Comparison of ENCODE assay signal across 19 cellular contexts in the genomic region with DNA sequence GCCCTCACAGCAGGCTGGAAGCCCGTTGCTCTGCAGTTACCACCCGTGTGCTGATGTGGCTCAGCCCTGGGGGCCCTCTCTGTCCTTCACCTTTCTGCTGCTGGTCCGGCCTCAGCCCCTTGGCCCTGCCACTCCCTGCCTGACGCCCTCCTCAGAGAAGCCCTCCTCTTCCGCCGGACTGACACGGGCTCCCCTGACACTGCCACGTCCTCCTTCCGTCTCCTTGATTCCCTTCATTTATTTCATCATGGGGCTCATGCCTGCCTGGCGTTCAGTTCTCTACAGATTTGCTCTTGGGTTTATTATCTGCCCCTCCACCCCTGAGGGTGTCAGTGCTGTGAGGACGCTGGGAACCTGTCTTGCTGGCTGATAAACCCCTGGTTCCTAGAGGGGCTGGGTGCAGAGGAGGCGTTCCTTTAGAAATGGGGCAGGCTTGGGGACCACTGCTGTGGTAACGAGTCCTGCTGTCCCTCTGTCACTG. TPM values are rescaled to one million over a fixed set of nuclear protein-coding genes. Genes with fewer than 3 reads are reported as not detected.
A peak's percentile ranks its signal among the peaks of the same experiment; 100 is the strongest.
DNase-seq lines count a peak whose midpoint lies in the region; ATAC-seq and TF ChIP-seq lines count a peak whose summit lies in the region.
"Had no signal": no experiment of that assay in that cellular context is flagged by ENCODE, and none has a peak within 500 bp of the region (broad histone marks: within the 10 kb centered on the region; RNA-seq: fewer than 3 reads in every experiment).

No MANE protein-coding gene starts in this region.

- H3K27me3 ChIP-seq in psoas muscle (ENCODE audit: insufficient read depth in 3 of 3, low read length in 2 of 3) (peaks cover 0 to 21% (median 0%) of the 10 kb centered on the region in 3 donors), BE2C (no peaks in the 10 kb centered on the region)

- H3K27ac ChIP-seq in VCaP, result peak overlapping the region; percentile 19; the same call in 1 of the 2 replicates
- H3K27ac ChIP-seq in psoas muscle, result peak overlapping the region; percentile 16

- DNase-seq in CD14-positive monocyte (ENCODE audit: low spot score), result peak; percentile 26
- DNase-seq in fibroblast of villous mesenchyme (ENCODE audit: low read depth), result no peak
- peak in 1 of 2 donors; percentile 9 for DNase-seq in psoas muscle
- DNase-seq in dermis blood vessel endothelial cell, result no peak
- DNase-seq in BE2C, result no peak
- DNase-seq: CD4-positive, alpha-beta T cell; GF-D8; GOT3; MV-4-11; NCI-H1417; NCI-H187 treated with DMSO at 0.1 percent for 48 hours; NCI-H2227 treated with DMSO at 0.1 percent for 48 hours; NCI-H510A treated with DMSO at 0.1 percent for 48 hours; NCI-H774; OCI-M1; SHP77 treated with DMSO at 0.1 percent for 48 hours had no signal

- no peak for TF ChIP-seq CTCF in CD14-positive monocyte (IDR thresholded peaks at IDR 0.05)
- TF ChIP-seq CTCF in VCaP (conservative IDR thresholded peaks at IDR 0.05), result no peak
- no peak for TF ChIP-seq CTCF in fibroblast of villous mesenchyme (IDR thresholded peaks at IDR 0.05; ENCODE audit: insufficient read depth, low read depth, low read length)
- TF ChIP-seq CTCF in psoas muscle (IDR thresholded peaks at IDR 0.05), result no peak
- TF ChIP-seq CTCF in BE2C (IDR thresholded peaks at IDR 0.05; ENCODE audit: low read depth, low read length), result no peak

- H3K36me3 ChIP-seq in psoas muscle (ENCODE audit: insufficient read depth in 1 of 2, low read depth in 1 of 2) (no peaks in the 10 kb centered on the region), BE2C (no peaks in the 10 kb centered on the region)

- peaks cover 0 to 6% (median 1%) of the 10 kb centered on the region in 3 donors for H3K27me3 Mint-ChIP-seq in CD14-positive monocyte (ENCODE audit: low read depth in 3 of 3)
- H3K27me3 Mint-ChIP-seq: B cell had no signal

- intact Hi-C loops in CD14-positive monocyte (cut with micrococcal nuclease), result no loop called here
- intact Hi-C loops in psoas muscle (cut with DNase I), result no loop called here

- ATAC-seq in psoas muscle (no peak), HG03097 (IDR thresholded peaks at IDR 0.05; ENCODE audit: low FRiP score, unreplicated experiment) (no peak)

- H3K36me3 Mint-ChIP-seq in CD14-positive monocyte, result no peaks in the 10 kb centered on the region

- no peaks in the 10 kb centered on the region for H3K4me1 Mint-ChIP-seq in CD14-positive monocyte
- H3K4me1 Mint-ChIP-seq: B cell had no signal

- H3K9me3 ChIP-seq in psoas muscle (no peaks in the 10 kb centered on the region), BE2C (no peaks in the 10 kb centered on the region)

- peak overlapping the region; percentile 2 for H3K4me3 ChIP-seq in fibroblast of villous mesenchyme (ENCODE audit: low read depth, low read length)
- H3K4me3 ChIP-seq in psoas muscle, result no peak overlapping the region
- H3K4me3 ChIP-seq in BE2C (ENCODE audit: low read depth, low read length), result no peak overlapping the region

- no peak overlapping the region for H3K4me3 Mint-ChIP-seq in CD14-positive monocyte
- H3K4me3 Mint-ChIP-seq: B cell; CD4-positive, alpha-beta T cell had no signal

- H3K4me1 ChIP-seq in psoas muscle, result no peaks in the 10 kb centered on the region
- H3K4me1 ChIP-seq in BE2C, result peaks cover 4% of the 10 kb centered on the region; the same call in 1 of the 2 replicates

- peaks cover 0 to 2% (median 0%) of the 10 kb centered on the region in 7 donors for H3K9me3 Mint-ChIP-seq in CD14-positive monocyte
- H3K9me3 Mint-ChIP-seq: CD4-positive, alpha-beta T cell had no signal

- H3K27ac Mint-ChIP-seq in CD14-positive monocyte, result peak overlapping the region in 1 of 7 donors; percentile 67
- H3K27ac Mint-ChIP-seq: B cell; CD4-positive, alpha-beta T cell had no signal

- WGBS in psoas muscle, 3 donors, result 84 to 85% (median 85%) methylated on average over 13 of the region's 13 CpGs

RNA-seq across cellular contexts. Expression of gene FBLN2, which starts 19.6 kb away (rescaled TPM):
- polyA plus RNA-seq in CD14-positive monocyte, result not detected
- 30.2 and 50.6 TPM in 2 replicates for total RNA-seq in fibroblast of villous mesenchyme
- 10 to 100 TPM; 24.9 to 59.4 (median 29.7) TPM for total RNA-seq in psoas muscle
- polyA plus RNA-seq in psoas muscle, result 10 to 100 TPM; 12.8 to 16.1 (median 14.7) TPM
- total RNA-seq in dermis blood vessel endothelial cell, result 9.4 and 16.5 TPM in 2 replicates
- not detected for polyA plus RNA-seq in BE2C (2012; ENCODE audit: insufficient read depth, insufficient read length, low read depth)
